25 cellular contexts compared by ENCODE assay signal in the genomic region with DNA sequence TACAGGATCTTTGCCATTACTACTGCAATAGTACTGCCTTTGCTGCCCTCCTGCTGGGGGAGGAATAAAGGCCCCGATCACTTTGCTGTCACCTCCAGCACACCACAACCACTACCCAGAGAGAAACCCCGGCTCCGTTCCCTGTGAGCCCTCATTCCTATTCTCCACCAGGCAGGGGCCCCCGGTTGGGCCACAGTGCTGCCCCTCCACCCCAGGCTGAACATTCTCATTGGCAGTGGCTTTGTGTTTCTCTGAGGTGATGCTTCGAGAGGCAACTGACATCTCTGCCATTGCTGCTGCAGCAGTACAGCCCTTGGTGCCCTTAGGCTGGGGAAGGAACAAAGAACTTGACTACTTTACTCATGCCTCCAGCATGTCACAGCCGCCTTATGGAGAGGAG.
"Had no signal": no experiment of that assay in that cellular context is flagged by ENCODE, and none has a peak within 500 bp of the region (broad histone marks: within the 10 kb centered on the region; RNA-seq: fewer than 3 reads in every experiment).

No MANE protein-coding gene starts in this region.

- H3K9me3 ChIP-seq: ovary, right lobe of liver, thoracic aorta, thyroid gland, upper lobe of left lung, vagina had no signal

- ATAC-seq: naive thymus-derived CD8-positive, alpha-beta T cell; natural killer cell treated with Interleukin-12 subunit alpha and Interleukin-12 subunit beta and Interleukin-15 and Interleukin-18, amount 100 ng/mL, for 72 hours; psoas muscle had no signal

- H3K9ac ChIP-seq: parathyroid adenoma had no signal

- H2AFZ ChIP-seq: parathyroid adenoma had no signal

- H3K36me3 ChIP-seq: ovary, right lobe of liver, stomach, thoracic aorta, thyroid gland, tibial nerve, upper lobe of left lung, vagina had no signal

- H3K4me2 ChIP-seq: smooth muscle cell had no signal

- H3K27me3 ChIP-seq: ovary, right lobe of liver, stomach, thyroid gland, tibial nerve, upper lobe of left lung, vagina had no signal

- DNase-seq: naive B cell; naive thymus-derived CD8-positive, alpha-beta T cell; nephron progenitor cell; occipital lobe; ovary; right lobe of liver; stimulated activated CD4-positive, alpha-beta T cell treated with anti-CD3 and anti-CD28 coated beads, Interleukin-15, amount 100 ng/mL, for 24 hours; stimulated activated CD4-positive, alpha-beta T cell treated with anti-CD3 and anti-CD28 coated beads, Interleukin-2, amount 100 ng/mL, for 24 hours; stimulated activated CD4-positive, alpha-beta T cell treated with anti-CD3 and anti-CD28 coated beads, Interleukin-2, amount 100 ng/mL, for 48 hours; stimulated activated CD4-positive, alpha-beta T cell treated with anti-CD3 and anti-CD28 coated beads, Interleukin-4, amount 100 ng/mL, for 24 hours; stimulated activated naive B cell treated with anti-CD40 and anti-IgM and Interleukin-4, amounts not matched to agents 10 μg/mL and 1 μg/mL and 100 μg/mL, for 72 hours; stimulated activated naive CD4-positive, alpha-beta T cell treated with Interleukin-2 at 50 U/mL for 16 hours; stomach; thyroid gland; trophoblast cell; upper lobe of left lung had no signal

- FAIRE-seq: urothelium cell line had no signal

- H3K4me3 ChIP-seq: ovary, psoas muscle, right lobe of liver, skin epidermis, smooth muscle cell, stomach, thoracic aorta, thyroid gland, tibial nerve, upper lobe of left lung, vagina had no signal

- H3K27ac ChIP-seq: ovary, parathyroid adenoma, psoas muscle, right lobe of liver, skin epidermis, stomach, thoracic aorta, thyroid gland, tibial nerve, upper lobe of left lung, vagina had no signal

- H3K4me1 ChIP-seq: parathyroid adenoma, psoas muscle, right lobe of liver, stomach, thyroid gland, tibial nerve, upper lobe of left lung, vagina had no signal
